In the genomic region with DNA sequence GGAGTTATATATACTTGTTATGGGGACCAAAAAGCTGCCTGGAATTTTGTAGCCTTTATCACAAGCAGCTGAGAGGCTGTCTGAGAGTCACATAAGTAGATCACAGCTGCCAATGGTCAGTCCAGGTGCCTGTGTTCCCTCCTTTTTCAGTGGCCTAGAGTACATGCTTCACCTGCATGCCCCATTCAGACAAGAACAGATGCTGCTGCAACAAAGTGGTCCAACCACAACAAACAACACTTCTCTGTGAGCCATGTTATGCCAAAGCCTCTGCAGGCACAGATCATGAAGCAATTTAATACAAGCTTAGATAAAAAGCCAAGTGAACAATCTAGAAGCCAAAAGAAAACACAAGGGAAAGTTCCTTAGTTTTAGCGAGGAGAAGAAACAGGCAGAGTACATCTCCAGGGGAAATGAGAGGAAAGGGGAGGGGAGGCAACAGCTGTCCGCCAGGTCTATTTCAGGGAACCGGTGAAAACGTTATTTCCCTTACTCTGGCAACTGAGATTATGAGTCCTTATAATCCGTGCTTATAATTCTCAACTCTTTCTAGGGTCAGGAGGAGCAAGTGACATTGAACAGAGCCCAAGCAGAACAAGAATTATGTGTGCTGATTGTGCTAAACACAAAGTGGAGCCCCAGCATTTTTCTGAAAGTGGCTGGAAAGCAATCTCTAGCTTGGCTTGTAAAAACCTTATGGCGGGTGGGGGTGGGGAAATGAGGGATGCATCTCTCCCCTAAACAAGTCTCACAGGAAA, we compare ENCODE assay signal across 13 cellular contexts.
A peak's percentile ranks its signal among the peaks of the same experiment; 100 is the strongest.
DNase-seq lines count a peak whose midpoint lies in the region; ATAC-seq and TF ChIP-seq lines count a peak whose summit lies in the region.
"Had no signal": no experiment of that assay in that cellular context is flagged by ENCODE, and none has a peak within 500 bp of the region (broad histone marks: within the 10 kb centered on the region; RNA-seq: fewer than 3 reads in every experiment).

No MANE protein-coding gene starts in this region.

- no peaks in the 10 kb centered on the region for H3K27me3 ChIP-seq in ovary
- H3K27me3 ChIP-seq: left lung had no signal

- in situ Hi-C loops in ACHN (cut with HindIII; ENCODE audit: low pct_ligation_motif_present, low pct_unique_long_range_greater_than_20kb, low sequenced_read_pairs), result no loop called here

- TF ChIP-seq EP300 in ovary (IDR thresholded peaks at IDR 0.05), result no peak

- H3K36me3 ChIP-seq in ovary, result no peaks in the 10 kb centered on the region
- H3K36me3 ChIP-seq: left lung had no signal

- ATAC-seq in GM18858 (IDR thresholded peaks at IDR 0.05; ENCODE audit: unreplicated experiment) (no peak), GM18519 (IDR thresholded peaks at IDR 0.05; ENCODE audit: low FRiP score, unreplicated experiment) (no peak), GM18505 (IDR thresholded peaks at IDR 0.05; ENCODE audit: unreplicated experiment) (no peak)
- ATAC-seq: GM12878 had no signal

- no peaks in the 10 kb centered on the region for H3K9me3 ChIP-seq in ovary
- H3K9me3 ChIP-seq: left lung had no signal

- peak overlapping the region; percentile 40 to 59 for H3K27ac ChIP-seq in ovary
- H3K27ac ChIP-seq: left lung had no signal

- peaks cover 24% of the 10 kb centered on the region for H3K4me1 ChIP-seq in ovary (ENCODE audit: insufficient read depth)
- H3K4me1 ChIP-seq: left lung had no signal

- peak; percentile 57 for DNase-seq in DMS 273 (lab: John Stamatoyannopoulos, UW; ENCODE audit: unreplicated experiment)
- DNase-seq in NCI-H1417 treated with DMSO at 0.1 percent for 48 hours (lab: John Stamatoyannopoulos, UW), result peak; percentile 9
- DNase-seq in fibroblast of villous mesenchyme (ENCODE audit: low read depth), result peak; percentile 69
- no peak for DNase-seq in ovary
- no peak for DNase-seq in ACHN
- DNase-seq: activated CD4-positive, alpha-beta T cell treated with anti-CD3 and anti-CD28 coated beads, Interleukin-2, amount 50 U/mL, for 4 hours; activated gamma-delta T cell treated with Interleukin-2 at 50 U/mL for 16 hours; DMS79 treated with DMSO at 0.1 percent for 48 hours; left lung had no signal

- WGBS in ovary, 3 donors, result 6 to 11% (median 6%) methylated on average over 6 of the region's 6 CpGs

- no peak overlapping the region for H3K4me3 ChIP-seq in fibroblast of villous mesenchyme (ENCODE audit: low read depth, low read length)
- H3K4me3 ChIP-seq in ovary, result no peak overlapping the region
- H3K4me3 ChIP-seq: GM12878, left lung had no signal

- TF ChIP-seq CTCF in fibroblast of villous mesenchyme (IDR thresholded peaks at IDR 0.05; ENCODE audit: insufficient read depth, low read depth, low read length) (no peak), ovary (IDR thresholded peaks at IDR 0.05) (no peak)

- TF ChIP-seq POLR2A in ovary (IDR thresholded peaks at IDR 0.05), result no peak
- TF ChIP-seq POLR2A in GM18505 (IDR thresholded peaks at IDR 0.05; ENCODE audit: borderline replicate concordance, extremely low read depth, insufficient read depth, insufficient read length), result no peak

- intact Hi-C loops in ovary (cut with DNase I), result loop anchor here in 2 of 4 donors (5.0 to 10.0 kb wide), 3 partner anchors 49 to 91 kb away; partner anchors contain the start of gene TSPAN5 (in 1 of the 2)

Comparison
In these comparisons a context has a peak if more than half of its experiments do, and no peak if none do; other contexts are left out.
1. DNase-seq: peak in DMS 273 (single experiment), NCI-H1417 treated with DMSO at 0.1 percent for 48 hours (single experiment) and fibroblast of villous mesenchyme (single experiment); none in ovary (0 of 5) and ACHN (single experiment).